ENCODE assay signal across 1 cellular context in genomic region chr21:32279377-32279680, GRCh38.
TF ChIP-seq lines count a peak whose summit lies in the region.

No MANE protein-coding gene starts in this region.

TF ChIP-seq in HepG2, 621 proteins besides CTCF, POLR2A, EP300 and RAD21:
- TF ChIP-seq ZSCAN31 (CRISPR knock-in tag; IDR thresholded peaks at IDR 0.05; ENCODE audit: low read depth) = 0 out of 2 replicates have a peak, but pooled peaks have one; percentile 16
- no peak for TF ChIP-seq DBP (CRISPR knock-in tag; IDR thresholded peaks at IDR 0.05; ENCODE audit: not compliant biosample characterization)
- TF ChIP-seq PAXIP1 (CRISPR knock-in tag; conservative IDR thresholded peaks at IDR 0.05) = peak; percentile 4; the same call in 1 of the 2 replicates
- 0 out of 2 replicates have a peak, but pooled peaks have one; percentile 32 for TF ChIP-seq ZNF619 (CRISPR knock-in tag; IDR thresholded peaks at IDR 0.05)
- 0 out of 2 replicates have a peak, but pooled peaks have one; percentile 14 for TF ChIP-seq ATF5 (CRISPR knock-in tag; IDR thresholded peaks at IDR 0.05; ENCODE audit: low read depth)
- TF ChIP-seq ZBTB7B (CRISPR knock-in tag; IDR thresholded peaks at IDR 0.05) = no peak
- no peak for TF ChIP-seq THYN1 (CRISPR knock-in tag; IDR thresholded peaks at IDR 0.05; ENCODE audit: borderline replicate concordance, low read depth)
- no peak for TF ChIP-seq PBX2 (CRISPR knock-in tag; IDR thresholded peaks at IDR 0.05)
